In the genomic region with DNA sequence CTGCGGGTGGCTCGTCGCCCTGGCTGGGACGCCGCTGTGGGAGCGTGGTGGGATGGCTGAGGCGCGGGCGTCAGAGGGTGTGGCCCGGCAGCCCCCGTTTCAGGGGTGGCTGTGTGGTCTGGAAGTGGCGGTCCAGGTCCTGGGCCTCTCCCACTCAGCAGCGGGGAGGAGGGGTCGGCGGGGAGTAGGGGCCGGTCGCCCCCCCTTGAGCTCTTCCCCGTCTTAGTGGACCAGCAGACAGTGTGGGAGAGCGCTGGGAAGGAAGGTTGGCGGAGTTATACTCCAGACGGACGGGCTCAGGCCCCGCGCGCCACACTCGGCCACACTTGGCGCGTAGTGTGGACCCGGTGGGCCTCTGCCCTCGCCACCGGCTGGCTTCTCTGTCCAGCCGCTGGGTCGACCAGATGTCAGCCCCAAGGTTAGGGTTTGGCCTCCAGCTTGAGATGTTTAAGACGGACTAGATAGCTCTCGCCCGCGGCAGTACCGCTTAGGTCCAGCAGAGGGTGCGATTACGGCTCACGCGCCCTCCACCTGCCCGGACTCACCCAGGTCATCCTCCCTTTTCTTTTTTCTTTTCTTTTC, we compare ENCODE assay signal across 8 cellular contexts. TPM values are rescaled to one million over a fixed set of nuclear protein-coding genes. Genes with fewer than 3 reads are reported as not detected.
DNase-seq lines count a peak whose midpoint lies in the region; ATAC-seq and TF ChIP-seq lines count a peak whose summit lies in the region.

No MANE protein-coding gene starts in this region.

- no peaks in the 10 kb centered on the region for H3K4me1 ChIP-seq in heart left ventricle

- TF ChIP-seq CTCF in BJ (IDR thresholded peaks at IDR 0.05; ENCODE audit: insufficient read depth, low read depth, low read length) = peak; percentile 58
- TF ChIP-seq CTCF in LNCaP clone FGC (IDR thresholded peaks at IDR 0.05; ENCODE audit: control insufficient read depth, extremely low read depth, insufficient read depth) = peak; percentile 63
- peak; percentile 41 to 79 (median 60) for TF ChIP-seq CTCF in heart left ventricle (IDR thresholded peaks at IDR 0.05)

- no peaks in the 10 kb centered on the region for H3K36me3 ChIP-seq in BJ (ENCODE audit: control insufficient read depth, insufficient read depth, low read length)
- no peaks in the 10 kb centered on the region for H3K36me3 ChIP-seq in heart left ventricle

- POLR2A ChIA-PET in BJ (lab: Charles Lee) = no interaction called here

- intact Hi-C loops in heart left ventricle (cut with DNase I) = loop anchor here (2.0 to 10.0 kb wide), 7 partner anchors 211 to 1239 kb away; no protein-coding TSS in a partner anchor

- H3K27me3 ChIP-seq in BJ (ENCODE audit: control insufficient read depth, insufficient read depth, low read length) = no peaks in the 10 kb centered on the region
- H3K27me3 ChIP-seq in heart left ventricle = no peaks in the 10 kb centered on the region

- H3K4me3 ChIP-seq in BJ (ENCODE audit: low read depth, low read length) = peak overlapping the region; percentile 36
- H3K4me3 ChIP-seq in LNCaP clone FGC (ENCODE audit: low read depth, low read length) = no peak overlapping the region
- H3K4me3 ChIP-seq in heart left ventricle = peak overlapping the region in 5 of 12 donors; percentile 5 to 38 (median 29)

- ATAC-seq in heart left ventricle (peak; percentile 34 to 87 (median 74)), HG02623 (IDR thresholded peaks at IDR 0.05; ENCODE audit: unreplicated experiment) (no peak), HG03159 (IDR thresholded peaks at IDR 0.05; ENCODE audit: unreplicated experiment) (no peak)

- no peak for TF ChIP-seq POLR2A in heart left ventricle (IDR thresholded peaks at IDR 0.05)

- H3K27ac ChIP-seq in heart left ventricle = no peak overlapping the region

- CTCF ChIA-PET in BJ (lab: Yijun Ruan, JAX) = interaction anchor here (0.6 to 1.1 kb wide), 6 partner anchors 11 to 471 kb away, joined by 3 to 4 read pairs (median 3); no protein-coding TSS in a partner anchor

- peaks cover 0 to 4% (median 0%) of the 10 kb centered on the region in 12 donors for H3K9me3 ChIP-seq in heart left ventricle

- no peak for DNase-seq in BJ (ENCODE audit: low read depth)
- DNase-seq in LNCaP clone FGC (ENCODE audit: low read depth) = peak; percentile 19
- DNase-seq in activated T-cell treated with anti-CD3 and anti-CD28 coated beads, Interleukin-2, amount 50 U/mL, for 48 hours = peak; percentile 74 to 78
- DNase-seq in heart left ventricle = peak in 4 of 5 donors; percentile 51 to 78 (median 60)
- DNase-seq in stimulated activated CD4-positive, alpha-beta T cell treated with anti-CD3 and anti-CD28 coated beads, Interleukin-1b, Interleukin-23, amount 100 ng/mL, for 4 hours (ENCODE audit: low read depth in 2 of 2) = peak; percentile 43 to 64
- no peak for DNase-seq in NCI-H146 treated with DMSO at 0.1 percent for 48 hours (lab: John Stamatoyannopoulos, UW; ENCODE audit: unreplicated experiment)

- WGBS in heart left ventricle, 4 donors = 67 to 84% (median 77%) methylated on average over 30 to 43 of the region's 43 CpGs

RNA-seq across cellular contexts. Expression of a gene that starts 21.7 kb away (rescaled TPM):
- polyA plus RNA-seq in BJ (2011; rRNA removed) (3.3 and 4.1 TPM in 2 replicates), heart left ventricle (1 to 10 TPM; 4.5 to 6.0 TPM)
- polyA minus RNA-seq in BJ (2011; rRNA and poly(A)+ RNA removed) = 3.6 and 4.4 TPM in 2 replicates
- total RNA-seq in heart left ventricle = 10 to 100 TPM in 2 of 9 donors, 1 to 10 TPM in 7; 4.6 to 10.1 (median 8.9) TPM

Comparison
In these comparisons a context has a peak if more than half of its experiments do, and no peak if none do; other contexts are left out.
1. DNase-seq: peak in LNCaP clone FGC (single experiment), activated T-cell treated with anti-CD3 and anti-CD28 coated beads, Interleukin-2, amount 50 U/mL, for 48 hours (2 of 2), heart left ventricle (4 of 5) and stimulated activated CD4-positive, alpha-beta T cell treated with anti-CD3 and anti-CD28 coated beads, Interleukin-1b, Interleukin-23, amount 100 ng/mL, for 4 hours (2 of 2); none in BJ (single experiment) and NCI-H146 treated with DMSO at 0.1 percent for 48 hours (single experiment).
2. ATAC-seq: peak in heart left ventricle (4 of 4); none in HG02623 (single experiment) and HG03159 (single experiment).
3. Peak in every context shown above with its lines, with median percentiles within 50 percentile points of each other: CTCF ChIP-seq.